16 cellular contexts compared by ENCODE assay signal in genomic region chr14:91316761-91317160, GRCh38.
DNase-seq lines count a peak whose midpoint lies in the region; ATAC-seq and TF ChIP-seq lines count a peak whose summit lies in the region.
"Had no signal": no experiment of that assay in that cellular context is flagged by ENCODE, and none has a peak within 500 bp of the region (broad histone marks: within the 10 kb centered on the region; RNA-seq: fewer than 3 reads in every experiment).

No MANE protein-coding gene starts in this region.

- peak overlapping the region; percentile 57 for H3K27ac ChIP-seq in prostate gland
- no peak overlapping the region for H3K27ac ChIP-seq in PC-3 (ENCODE audit: low read length)
- no peak overlapping the region for H3K27ac ChIP-seq in dorsolateral prefrontal cortex
- H3K27ac ChIP-seq: A549, SJSA1 had no signal

- WGBS in prostate gland: 100% methylated on average over 2 of the region's 2 CpGs

- no peak overlapping the region for H2AFZ ChIP-seq in Loucy (ENCODE audit: low read length)
- no peak overlapping the region for H2AFZ ChIP-seq in PC-3 (ENCODE audit: low read length)

- TF ChIP-seq CTCF in Loucy (conservative IDR thresholded peaks at IDR 0.05; ENCODE audit: low read length): no peak
- no peak for TF ChIP-seq CTCF in prostate gland (IDR thresholded peaks at IDR 0.05)
- no peak for TF ChIP-seq CTCF in PC-3 (conservative IDR thresholded peaks at IDR 0.05; ENCODE audit: low read depth, low read length)
- no peak for TF ChIP-seq CTCF in dorsolateral prefrontal cortex (IDR thresholded peaks at IDR 0.05 in 54 of 56, conservative IDR thresholded peaks at IDR 0.05 in 2 of 56; ENCODE audit: low read depth in 1 of 56, partially characterized antibody in 56 of 56)

- H3K9me3 ChIP-seq in Loucy (ENCODE audit: insufficient read depth, low read depth, low read length): no peaks in the 10 kb centered on the region
- no peaks in the 10 kb centered on the region for H3K9me3 ChIP-seq in prostate gland
- H3K9me3 ChIP-seq in PC-3 (ENCODE audit: low read length): no peaks in the 10 kb centered on the region
- H3K9me3 ChIP-seq: A549, SJSA1 had no signal

- no peak for TF ChIP-seq POLR2A in prostate gland (IDR thresholded peaks at IDR 0.05)

- no peaks in the 10 kb centered on the region for H3K27me3 Mint-ChIP-seq in activated CD4-positive, alpha-beta T cell treated with anti-CD3 and anti-CD28 coated beads for 36 hours
- H3K27me3 Mint-ChIP-seq in activated naive CD8-positive, alpha-beta T cell treated with anti-CD3 and anti-CD28 coated beads, Interleukin-2, amount 50 U/mL, for 24 hours: no peaks in the 10 kb centered on the region

- H3K9me3 Mint-ChIP-seq in activated CD4-positive, alpha-beta T cell treated with anti-CD3 and anti-CD28 coated beads for 36 hours (ENCODE audit: low read depth): no peaks in the 10 kb centered on the region
- no peaks in the 10 kb centered on the region for H3K9me3 Mint-ChIP-seq in activated naive CD8-positive, alpha-beta T cell treated with anti-CD3 and anti-CD28 coated beads, Interleukin-2, amount 50 U/mL, for 24 hours

- CTCF ChIA-PET in activated CD4-positive, alpha-beta T cell treated with anti-CD3 and anti-CD28 coated beads for 36 hours (lab: Charles Lee): interaction anchor here (1.0 to 15.0 kb wide), 5 partner anchors 10 to 99 kb away, joined by 3 to 177 read pairs (median 4); partner anchors contain the start of gene CCDC88C
- CTCF ChIA-PET in PC-3 (lab: Charles Lee): no interaction called here

- H3K4me3 Mint-ChIP-seq in activated CD4-positive, alpha-beta T cell treated with anti-CD3 and anti-CD28 coated beads for 36 hours: peak overlapping the region; percentile 56
- peak overlapping the region; percentile 69 for H3K4me3 Mint-ChIP-seq in activated naive CD8-positive, alpha-beta T cell treated with anti-CD3 and anti-CD28 coated beads, Interleukin-2, amount 50 U/mL, for 24 hours
- H3K4me3 Mint-ChIP-seq: WTC11 had no signal

- BruUV-seq in PC-3 (replicated peaks; lab: Mats Ljungman, UMichigan): no TSS peak

- POLR2A ChIA-PET in activated CD4-positive, alpha-beta T cell treated with anti-CD3 and anti-CD28 coated beads for 36 hours (lab: Charles Lee): no interaction called here
- POLR2A ChIA-PET in PC-3 (lab: Charles Lee; ENCODE audit: unreplicated experiment): no interaction called here

- peak overlapping the region; percentile 63 for H3K4me2 ChIP-seq in Loucy (ENCODE audit: low read depth, low read length, poor library complexity, severe bottlenecking)
- H3K4me2 ChIP-seq in PC-3 (ENCODE audit: low read length): no peak overlapping the region
- H3K4me2 ChIP-seq: A549 had no signal

- peaks cover 33% of the 10 kb centered on the region for H3K4me1 ChIP-seq in Loucy (ENCODE audit: insufficient read depth, low read length, poor library complexity, severe bottlenecking)
- H3K4me1 ChIP-seq in prostate gland (replicated peaks): peaks cover 11% of the 10 kb centered on the region
- H3K4me1 ChIP-seq in PC-3 (ENCODE audit: insufficient read depth, low read length): no peaks in the 10 kb centered on the region; the same call in 1 of the 2 replicates
- H3K4me1 ChIP-seq: A549, SJSA1 had no signal

- no peak overlapping the region for H3K4me3 ChIP-seq in Loucy (ENCODE audit: low read length, poor library complexity, severe bottlenecking)
- H3K4me3 ChIP-seq in prostate gland: no peak overlapping the region
- no peak overlapping the region for H3K4me3 ChIP-seq in PC-3 (ENCODE audit: low read length)
- H3K4me3 ChIP-seq in dorsolateral prefrontal cortex: no peak overlapping the region
- H3K4me3 ChIP-seq: A549, SJSA1 had no signal

- H3K36me3 ChIP-seq in Loucy (ENCODE audit: insufficient read depth, low read length) (peaks cover 77% of the 10 kb centered on the region; the same call in 1 of the 2 replicates), prostate gland (no peaks in the 10 kb centered on the region), PC-3 (ENCODE audit: low read depth, low read length) (no peaks in the 10 kb centered on the region; the same call in 1 of the 2 replicates)
- H3K36me3 ChIP-seq: SJSA1 had no signal

- H3K36me3 Mint-ChIP-seq in activated CD4-positive, alpha-beta T cell treated with anti-CD3 and anti-CD28 coated beads for 36 hours (ENCODE audit: low read depth): peaks cover 72% of the 10 kb centered on the region
- H3K36me3 Mint-ChIP-seq in activated naive CD8-positive, alpha-beta T cell treated with anti-CD3 and anti-CD28 coated beads, Interleukin-2, amount 50 U/mL, for 24 hours (ENCODE audit: low read depth): peaks cover 54% of the 10 kb centered on the region

- H4K20me1 ChIP-seq in Loucy (ENCODE audit: insufficient read depth, low read length, poor library complexity, severe bottlenecking): no peaks in the 10 kb centered on the region
- no peaks in the 10 kb centered on the region for H4K20me1 ChIP-seq in PC-3 (ENCODE audit: low read length)

- H3K4me1 Mint-ChIP-seq in activated CD4-positive, alpha-beta T cell treated with anti-CD3 and anti-CD28 coated beads for 36 hours: peaks cover 76% of the 10 kb centered on the region
- H3K4me1 Mint-ChIP-seq in activated naive CD8-positive, alpha-beta T cell treated with anti-CD3 and anti-CD28 coated beads, Interleukin-2, amount 50 U/mL, for 24 hours: peaks cover 77% of the 10 kb centered on the region
- H3K4me1 Mint-ChIP-seq: WTC11 had no signal

- peak overlapping the region; percentile 48 for H3K9ac ChIP-seq in Loucy (ENCODE audit: low read depth, low read length, poor library complexity, severe bottlenecking)
- no peak overlapping the region for H3K9ac ChIP-seq in PC-3 (ENCODE audit: low read length)

- no peaks in the 10 kb centered on the region for H3K27me3 ChIP-seq in Loucy (ENCODE audit: insufficient read depth, low read length, poor library complexity, severe bottlenecking)
- no peaks in the 10 kb centered on the region for H3K27me3 ChIP-seq in prostate gland (replicated peaks; ENCODE audit: insufficient read depth)
- H3K27me3 ChIP-seq in PC-3 (ENCODE audit: low read length): no peaks in the 10 kb centered on the region
- H3K27me3 ChIP-seq in dorsolateral prefrontal cortex: no peaks in the 10 kb centered on the region
- H3K27me3 ChIP-seq: SJSA1 had no signal

- intact Hi-C loops in activated CD4-positive, alpha-beta T cell treated with anti-CD3 and anti-CD28 coated beads for 36 hours (cut with DNase I, micrococcal nuclease): loop anchor here (1.0 to 5.0 kb wide), 4 partner anchors 14 to 721 kb away; partner anchors contain the start of gene RPS6KA5 (in 1 of the 2)
- intact Hi-C loops in prostate gland (cut with DNase I) (no loop called here), PC-3 (cut with micrococcal nuclease) (no loop called here), dorsolateral prefrontal cortex (cut with DNase I) (no loop called here)

- H3F3A ChIP-seq in Loucy (ENCODE audit: low read depth) (0 out of 2 replicates have a peak, but pooled peaks cover 3% of the 10 kb centered on the region), PC-3 (ENCODE audit: low read length, unreplicated experiment) (no peaks in the 10 kb centered on the region)

- no peaks in the 10 kb centered on the region for H3K9me2 ChIP-seq in Loucy (replicated peaks; ENCODE audit: low read depth, low read length)
- no peaks in the 10 kb centered on the region for H3K9me2 ChIP-seq in PC-3 (replicated peaks; ENCODE audit: low read length)

- no peak for DNase-seq in activated CD4-positive, alpha-beta T cell treated with anti-CD3 and anti-CD28 coated beads for 36 hours
- no peak for DNase-seq in activated CD4-positive, alpha-beta T cell treated with anti-CD3 and anti-CD28 coated beads, Interleukin-2, amount 50 U/mL, for 1 hour
- DNase-seq in activated naive CD8-positive, alpha-beta T cell treated with anti-CD3 and anti-CD28 coated beads, Interleukin-2, amount 50 U/mL, for 24 hours: no peak
- no peak for DNase-seq in prostate gland (ENCODE audit: low spot score)
- no peak for DNase-seq in PC-3
- no peak for DNase-seq in dorsolateral prefrontal cortex
- DNase-seq: activated gamma-delta T cell treated with Interleukin-2 at 50 U/mL for 16 hours; central memory CD4-positive, alpha-beta T cell; DMS153; NCI-H1436; NCI-H748 treated with DMSO at 0.1 percent for 48 hours had no signal

- H3K79me2 ChIP-seq in Loucy (ENCODE audit: insufficient read depth, low read length): peaks cover 7% of the 10 kb centered on the region; the same call in 1 of the 2 replicates
- no peaks in the 10 kb centered on the region for H3K79me2 ChIP-seq in PC-3 (ENCODE audit: low read length)

- H3K27ac Mint-ChIP-seq in activated CD4-positive, alpha-beta T cell treated with anti-CD3 and anti-CD28 coated beads for 36 hours: peak overlapping the region; percentile 96
- H3K27ac Mint-ChIP-seq in activated naive CD8-positive, alpha-beta T cell treated with anti-CD3 and anti-CD28 coated beads, Interleukin-2, amount 50 U/mL, for 24 hours: peak overlapping the region; percentile 95
- H3K27ac Mint-ChIP-seq: WTC11 had no signal

- no peak for ATAC-seq in activated CD4-positive, alpha-beta T cell treated with anti-CD3 and anti-CD28 coated beads for 36 hours
- no peak for ATAC-seq in activated naive CD8-positive, alpha-beta T cell treated with anti-CD3 and anti-CD28 coated beads, Interleukin-2, amount 50 U/mL, for 24 hours
- ATAC-seq in PC-3: no peak
- no peak for ATAC-seq in HG03280 (IDR thresholded peaks at IDR 0.05; ENCODE audit: unreplicated experiment)
- ATAC-seq: WTC11 had no signal

Comparison
In these comparisons a context has a peak if more than half of its experiments do, and no peak if none do; other contexts are left out.
1. H3K27ac ChIP-seq: peak in prostate gland (2 of 2); none in PC-3 (single experiment) and dorsolateral prefrontal cortex (0 of 59).
2. intact Hi-C loops: an anchor here in activated CD4-positive, alpha-beta T cell treated with anti-CD3 and anti-CD28 coated beads for 36 hours (1.0 to 5.0 kb wide); none called in prostate gland, PC-3 and dorsolateral prefrontal cortex.